In genomic region chrX:113986427-113986826, GRCh38 we compare ENCODE assay signal across 9 cellular contexts.
"Had no signal": no experiment of that assay in that cellular context is flagged by ENCODE, and none has a peak within 500 bp of the region (broad histone marks: within the 10 kb centered on the region; RNA-seq: fewer than 3 reads in every experiment).

No MANE protein-coding gene starts in this region.

- DNase-seq: GOT3, H9, HCEC 1CT, Karpas-422, KBM-7 had no signal

- H3K27ac ChIP-seq: KMS-11 had no signal

- H3K9ac ChIP-seq: KMS-11 had no signal

- FAIRE-seq: H54, HepG2, HTR-8/SVneo had no signal

- H3K4me3 Mint-ChIP-seq: H9 had no signal

- ATAC-seq: HepG2 had no signal

- H3K4me2 ChIP-seq: KMS-11 had no signal
